Comparison of ENCODE assay signal across 9 cellular contexts in the genomic region with DNA sequence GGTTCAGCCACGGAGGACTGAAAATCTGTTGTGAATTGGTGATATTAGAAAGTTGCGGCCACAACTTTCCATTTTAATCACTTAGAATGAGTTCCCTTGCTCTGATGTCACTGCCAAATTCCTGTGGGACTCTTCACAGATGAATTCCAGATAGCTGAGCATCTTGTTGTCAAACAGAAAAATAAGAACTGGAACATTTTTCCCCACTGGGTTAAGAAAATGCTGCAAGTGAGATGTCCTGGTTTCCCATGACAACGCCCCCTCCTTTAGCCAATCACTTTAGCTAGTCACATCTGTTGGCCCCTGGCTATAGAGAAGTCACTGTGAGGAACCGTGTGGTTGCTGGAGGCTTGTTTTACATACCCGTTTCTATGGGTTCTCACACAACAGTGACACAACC.
A peak's percentile ranks its signal among the peaks of the same experiment; 100 is the strongest.
DNase-seq lines count a peak whose midpoint lies in the region; ATAC-seq and FAIRE-seq lines count a peak whose summit lies in the region.
"Had no signal": no experiment of that assay in that cellular context is flagged by ENCODE, and none has a peak within 500 bp of the region (broad histone marks: within the 10 kb centered on the region; RNA-seq: fewer than 3 reads in every experiment).

No MANE protein-coding gene starts in this region.

- no peak for FAIRE-seq in RCC 7860 (lab: Jason Lieb, UNC)

- ATAC-seq in GM19395 (IDR thresholded peaks at IDR 0.05; ENCODE audit: unreplicated experiment): peak; percentile 82

- peak; percentile 61 for DNase-seq in HS-27A (ENCODE audit: low read depth)
- DNase-seq in fibroblast of peridontal ligament (ENCODE audit: extremely low read depth): peak; percentile 90
- peak; percentile 24 for DNase-seq in smooth muscle cell of the brain vasculature (ENCODE audit: low read depth, low spot score)
- DNase-seq in RCC 7860 (ENCODE audit: low spot score): no peak
- no peak for DNase-seq in D341Med (ENCODE audit: low spot score)
- DNase-seq in cerebellar nuclear complex (lab: John Stamatoyannopoulos, UW): no peak
- no peak for DNase-seq in DMS53 (lab: John Stamatoyannopoulos, UW)
- DNase-seq: activated T-cell treated with anti-CD3 and anti-CD28 coated beads, Interleukin-2, amount 50 U/mL, for 24 hours had no signal

Comparison
In these comparisons a context has a peak if more than half of its experiments do, and no peak if none do; other contexts are left out.
1. DNase-seq: peak in HS-27A (single experiment), fibroblast of peridontal ligament (single experiment) and smooth muscle cell of the brain vasculature (single experiment); none in RCC 7860 (single experiment), D341Med (single experiment), cerebellar nuclear complex (0 of 2) and DMS53 (single experiment).